Comparison of ENCODE assay signal across 8 cellular contexts in the genomic region with DNA sequence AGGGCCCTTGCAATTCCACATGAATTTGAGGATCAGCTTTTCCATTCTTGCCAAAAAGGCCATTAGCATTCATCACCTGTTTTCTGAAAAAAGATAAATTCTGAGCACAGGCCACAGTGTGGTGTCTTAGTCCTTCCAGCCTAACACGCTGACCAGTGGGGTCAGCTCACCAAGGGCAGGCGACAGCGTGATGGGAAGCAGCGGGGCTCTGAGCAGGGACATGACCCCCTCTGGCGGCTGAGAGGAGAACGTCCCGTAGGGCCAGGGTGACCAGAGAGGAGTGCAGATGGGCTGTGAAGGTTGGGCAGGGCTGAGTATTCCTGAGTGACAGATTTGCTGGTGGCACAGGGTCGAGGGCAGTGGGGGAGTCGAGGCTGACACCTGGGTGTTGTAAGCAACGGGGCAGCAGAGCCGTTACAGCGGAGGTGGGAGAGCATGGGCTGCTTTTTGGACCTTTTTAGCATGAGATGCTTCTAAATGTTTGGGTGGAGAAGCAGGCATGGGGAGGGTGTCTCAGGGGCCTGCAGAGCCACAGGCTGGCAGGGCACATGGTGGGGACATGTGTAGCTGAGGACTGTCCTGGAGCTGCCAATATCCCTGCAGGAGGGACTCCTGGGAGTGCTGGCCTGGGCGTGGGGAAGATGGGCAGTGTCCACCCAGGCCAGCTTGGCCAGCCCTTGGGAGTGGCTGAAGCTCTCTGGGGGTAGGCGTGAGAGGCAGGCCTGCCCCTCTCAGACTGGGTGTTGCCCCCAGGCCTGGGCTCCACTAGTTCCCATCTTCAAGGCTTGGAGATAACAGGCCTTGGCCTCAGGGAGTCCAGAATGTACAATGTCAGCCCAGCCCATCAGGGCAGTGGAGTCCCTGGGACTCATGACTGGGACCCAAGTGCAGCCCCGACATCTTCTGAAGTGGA. TPM values are rescaled to one million over a fixed set of nuclear protein-coding genes. Genes with fewer than 3 reads are reported as not detected.
DNase-seq lines count a peak whose midpoint lies in the region; ATAC-seq and TF ChIP-seq lines count a peak whose summit lies in the region.

No MANE protein-coding gene starts in this region.

- no peak overlapping the region for H3K27ac ChIP-seq in CD8-positive, alpha-beta memory T cell (ENCODE audit: low read depth, low read length)
- H3K27ac ChIP-seq in Peyer's patch, result peak overlapping the region in 2 of 4 donors; percentile 6 to 29

- H3K27ac Mint-ChIP-seq in CD8-positive, alpha-beta memory T cell, result peak overlapping the region in 7 of 8 donors; percentile 27 to 84 (median 68)
- H3K27ac Mint-ChIP-seq in nephron, result peak overlapping the region; percentile 16 to 59 (median 24)
- H3K27ac Mint-ChIP-seq in stimulated activated naive CD8-positive, alpha-beta T cell treated with anti-CD3 and anti-CD28 coated beads, Interleukin-15, amount 100 ng/mL, for 72 hours, result peak overlapping the region in 1 of 2 donors; percentile 57

- no peaks in the 10 kb centered on the region for H3K36me3 Mint-ChIP-seq in CD8-positive, alpha-beta memory T cell
- H3K36me3 Mint-ChIP-seq in nephron (ENCODE audit: low read depth), result no peaks in the 10 kb centered on the region

- TF ChIP-seq CTCF in Peyer's patch (IDR thresholded peaks at IDR 0.05) (peak; percentile 84 to 96 (median 92)), nephron (IDR thresholded peaks at IDR 0.05; ENCODE audit: unreplicated experiment in 3 of 3) (peak; percentile 77 to 95 (median 91))

- H3K4me3 ChIP-seq in CD8-positive, alpha-beta memory T cell (ENCODE audit: low read length), result no peak overlapping the region
- no peak overlapping the region for H3K4me3 ChIP-seq in Peyer's patch

- peaks cover 4 to 5% of the 10 kb centered on the region in 2 donors for H3K27me3 Mint-ChIP-seq in CD8-positive, alpha-beta memory T cell
- H3K27me3 Mint-ChIP-seq in nephron (ENCODE audit: low read depth), result peaks cover 4% of the 10 kb centered on the region
- no peaks in the 10 kb centered on the region for H3K27me3 Mint-ChIP-seq in stimulated activated naive CD8-positive, alpha-beta T cell treated with anti-CD3 and anti-CD28 coated beads, Interleukin-15, amount 100 ng/mL, for 72 hours

- H3K4me3 Mint-ChIP-seq in CD8-positive, alpha-beta memory T cell, result peak overlapping the region; percentile 12 to 90 (median 61)
- H3K4me3 Mint-ChIP-seq in nephron, result peak overlapping the region; percentile 71 to 79 (median 78)
- H3K4me3 Mint-ChIP-seq in stimulated activated naive CD8-positive, alpha-beta T cell treated with anti-CD3 and anti-CD28 coated beads, Interleukin-15, amount 100 ng/mL, for 72 hours, result peak overlapping the region in 1 of 2 donors; percentile 24

- ATAC-seq in stimulated activated naive CD8-positive, alpha-beta T cell treated with anti-CD3 and anti-CD28 coated beads, Interleukin-15, amount 100 ng/mL, for 72 hours, result peak; percentile 46
- ATAC-seq in GM21723 (IDR thresholded peaks at IDR 0.05; ENCODE audit: unreplicated experiment), result no peak

- peak; percentile 42 to 72 (median 55) for DNase-seq in CD8-positive, alpha-beta memory T cell
- DNase-seq in HT1080 (ENCODE audit: low read depth) (peak; percentile 72), Peyer's patch (peak; percentile 80 to 92 (median 86)), fibroblast of gingiva (ENCODE audit: low read depth) (peak; percentile 75)
- peak; percentile 81 to 83 for DNase-seq in activated T-cell treated with anti-CD3 and anti-CD28 coated beads, Interleukin-2, amount 50 U/mL, for 48 hours
- peak; percentile 58 to 74 for DNase-seq in stimulated activated naive CD8-positive, alpha-beta T cell treated with anti-CD3 and anti-CD28 coated beads, Interleukin-15, amount 100 ng/mL, for 72 hours

- TF ChIP-seq POLR2A in Peyer's patch (IDR thresholded peaks at IDR 0.05), result no peak

- no peaks in the 10 kb centered on the region for H3K9me3 ChIP-seq in CD8-positive, alpha-beta memory T cell (ENCODE audit: low read length)
- no peaks in the 10 kb centered on the region for H3K9me3 ChIP-seq in Peyer's patch

- no peaks in the 10 kb centered on the region for H3K27me3 ChIP-seq in CD8-positive, alpha-beta memory T cell (ENCODE audit: insufficient read depth, low read length, poor library complexity, severe bottlenecking)
- H3K27me3 ChIP-seq in Peyer's patch, result no peaks in the 10 kb centered on the region

- CTCF ChIA-PET in CD8-positive, alpha-beta memory T cell (lab: Charles Lee), result interaction anchor here (0.7 to 3.4 kb wide), 17 partner anchors 9 to 129 kb away, joined by 3 to 20 read pairs (median 5); no protein-coding TSS in a partner anchor

- H3K36me3 ChIP-seq in CD8-positive, alpha-beta memory T cell (ENCODE audit: insufficient read depth, low read length), result no peaks in the 10 kb centered on the region
- no peaks in the 10 kb centered on the region for H3K36me3 ChIP-seq in Peyer's patch

- H3K4me1 ChIP-seq in CD8-positive, alpha-beta memory T cell (ENCODE audit: insufficient read depth, low read length), result peaks cover 11% of the 10 kb centered on the region
- H3K4me1 ChIP-seq in Peyer's patch, result peaks cover 3 to 28% (median 15%) of the 10 kb centered on the region in 4 donors

- POLR2A ChIA-PET in CD8-positive, alpha-beta memory T cell (lab: Charles Lee), result interaction anchor here (2.1 kb wide), 1 partner anchor 14 kb away, joined by 7 read pairs; no protein-coding TSS in a partner anchor

- no peaks in the 10 kb centered on the region for H3K9me3 Mint-ChIP-seq in CD8-positive, alpha-beta memory T cell
- H3K9me3 Mint-ChIP-seq in nephron, result no peaks in the 10 kb centered on the region
- no peaks in the 10 kb centered on the region for H3K9me3 Mint-ChIP-seq in stimulated activated naive CD8-positive, alpha-beta T cell treated with anti-CD3 and anti-CD28 coated beads, Interleukin-15, amount 100 ng/mL, for 72 hours

- peaks cover 14 to 20% (median 14%) of the 10 kb centered on the region in 3 donors for H3K4me1 Mint-ChIP-seq in CD8-positive, alpha-beta memory T cell
- H3K4me1 Mint-ChIP-seq in nephron, result peaks cover 13% of the 10 kb centered on the region
- H3K4me1 Mint-ChIP-seq in stimulated activated naive CD8-positive, alpha-beta T cell treated with anti-CD3 and anti-CD28 coated beads, Interleukin-15, amount 100 ng/mL, for 72 hours, result peaks cover 36% of the 10 kb centered on the region

RNA-seq across cellular contexts. Expression of a gene that starts 8.6 kb away (rescaled TPM):
- total RNA-seq in CD8-positive, alpha-beta memory T cell, result under 1 TPM; 0.46 to 0.78 TPM
- polyA plus RNA-seq in CD8-positive, alpha-beta memory T cell, result not detected
- not detected in 2 replicates for total RNA-seq in HT1080 (2014; rRNA removed; shearing (Covaris generic))
- polyA plus RNA-seq in HT1080 (2015; cell fraction: cytosol; rRNA removed), result not detected in 2 replicates
- 0.18 TPM in 1 of 2 replicates, not detected in the other for polyA plus RNA-seq in HT1080 (2015; cell fraction: nucleus; rRNA removed)
- not detected for total RNA-seq in Peyer's patch

RNA-seq across cellular contexts. Expression of a gene that starts 12.6 kb away (rescaled TPM):
- total RNA-seq in CD8-positive, alpha-beta memory T cell, result 1 to 10 TPM in 1 of 2 experiments, under 1 TPM in 1; 0.94 to 1.4 TPM
- polyA plus RNA-seq in CD8-positive, alpha-beta memory T cell, result 0.32 TPM
- 0.30 and 0.69 TPM in 2 replicates for total RNA-seq in HT1080 (2014; rRNA removed; shearing (Covaris generic))
- 0.37 and 0.45 TPM in 2 replicates for polyA plus RNA-seq in HT1080 (2015; cell fraction: cytosol; rRNA removed)
- 0.40 and 0.48 TPM in 2 replicates for polyA plus RNA-seq in HT1080 (2015; cell fraction: nucleus; rRNA removed)
- 10 to 100 TPM in 1 of 4 donors, 1 to 10 TPM in 3; 2.2 to 11.6 (median 6.4) TPM for total RNA-seq in Peyer's patch

RNA-seq across cellular contexts. Expression of a gene that starts 15.6 kb away (rescaled TPM):
- 100 to 1,000 TPM; 436 to 470 TPM for total RNA-seq in CD8-positive, alpha-beta memory T cell
- 114 TPM for polyA plus RNA-seq in CD8-positive, alpha-beta memory T cell
- total RNA-seq in HT1080 (2014; rRNA removed; shearing (Covaris generic)), result 57.4 and 74.5 TPM in 2 replicates
- polyA plus RNA-seq in HT1080 (2015; cell fraction: cytosol; rRNA removed), result 308 and 321 TPM in 2 replicates
- 152 and 153 TPM in 2 replicates for polyA plus RNA-seq in HT1080 (2015; cell fraction: nucleus; rRNA removed)
- 100 to 1,000 TPM; 112 to 266 (median 236) TPM for total RNA-seq in Peyer's patch
